1 cellular context compared by ENCODE assay signal in genomic region chr16:74606521-74607309, GRCh38.
TF ChIP-seq lines count a peak whose summit lies in the region.

GLG1 (minus strand) TSS chr16:74607114; CDS start chr16:74607094, 20 bp downstream.

TF ChIP-seq in K562, 482 proteins besides CTCF, POLR2A, EP300 and RAD21 (continued from another document):
- no peak for TF ChIP-seq ID3 (CRISPR knock-in tag; IDR thresholded peaks at IDR 0.05)
- TF ChIP-seq ID3 (tag; IDR thresholded peaks at IDR 0.05): no peak
- TF ChIP-seq ZSCAN32 (CRISPR knock-in tag; IDR thresholded peaks at IDR 0.05): no peak
- no peak for TF ChIP-seq ZNF354B (CRISPR knock-in tag; IDR thresholded peaks at IDR 0.05)
- no peak for TF ChIP-seq NCOR1 (IDR thresholded peaks at IDR 0.05)
- TF ChIP-seq CHAMP1 (IDR thresholded peaks at IDR 0.05): no peak
- TF ChIP-seq ZNF23 (CRISPR knock-in tag; IDR thresholded peaks at IDR 0.05): no peak
- no peak for TF ChIP-seq ZNF764 (CRISPR knock-in tag; IDR thresholded peaks at IDR 0.05; ENCODE audit: low read depth)
- no peak for TF ChIP-seq PYGO2 (tag; IDR thresholded peaks at IDR 0.05)
- no peak for TF ChIP-seq SREBF2 (CRISPR knock-in tag; IDR thresholded peaks at IDR 0.05)
- TF ChIP-seq SMAD4 (CRISPR knock-in tag; conservative IDR thresholded peaks at IDR 0.05): no peak; the same call in 1 of the 2 replicates
- TF ChIP-seq NFYB (IDR thresholded peaks at IDR 0.05; ENCODE audit: extremely low read depth, insufficient read length): no peak
- no peak for TF ChIP-seq NFIC (IDR thresholded peaks at IDR 0.05)
- peak in 1 of 2 experiments; percentile 90; a peak in 2 of 4 replicates for TF ChIP-seq NONO (IDR thresholded peaks at IDR 0.05; ENCODE audit: low read depth in 2 of 2, low read length in 1 of 2)
- TF ChIP-seq E2F6 (IDR thresholded peaks at IDR 0.05; ENCODE audit: borderline replicate concordance in 1 of 2, extremely low read depth in 1 of 2, insufficient read depth in 1 of 2, insufficient read length in 1 of 2, low read depth in 1 of 2, low read length in 1 of 2, poor library complexity in 1 of 2, severe bottlenecking in 1 of 2): peak; percentile 41 to 70
- TF ChIP-seq KLF13 (tag; IDR thresholded peaks at IDR 0.05; ENCODE audit: borderline replicate concordance, low read depth): no peak
- 0 out of 2 replicates have a peak, but pooled peaks have one; percentile 29 for TF ChIP-seq E2F4 (CRISPR knock-in tag; IDR thresholded peaks at IDR 0.05; ENCODE audit: low read depth)
- TF ChIP-seq ZBTB2 (IDR thresholded peaks at IDR 0.05): 0 out of 2 replicates have a peak, but pooled peaks have one; percentile 51
- peak; percentile 57; the same call in 1 of the 2 replicates for TF ChIP-seq HLTF (IDR thresholded peaks at IDR 0.05)
- no peak for TF ChIP-seq XRCC3 (IDR thresholded peaks at IDR 0.05)
- 0 out of 2 replicates have a peak, but pooled peaks have one; percentile 3 for TF ChIP-seq TOE1 (IDR thresholded peaks at IDR 0.05; ENCODE audit: borderline replicate concordance)
- TF ChIP-seq TOE1 (CRISPR knock-in tag; IDR thresholded peaks at IDR 0.05; ENCODE audit: borderline replicate concordance, low read depth): no peak
- no peak for TF ChIP-seq RFX1 (IDR thresholded peaks at IDR 0.05)
- peak; percentile 69 to 84; a peak in 3 of 4 replicates for TF ChIP-seq FOXK2 (conservative IDR thresholded peaks at IDR 0.05 in 1 of 2, IDR thresholded peaks at IDR 0.05 in 1 of 2; ENCODE audit: low read depth in 2 of 2)
- no peak for TF ChIP-seq KAT8 (IDR thresholded peaks at IDR 0.05; ENCODE audit: low read depth)
- no peak for TF ChIP-seq ATF4 (CRISPR knock-in tag; IDR thresholded peaks at IDR 0.05)
- TF ChIP-seq FOXP4 (CRISPR knock-in tag; IDR thresholded peaks at IDR 0.05; ENCODE audit: borderline replicate concordance): no peak
- no peak for TF ChIP-seq GATAD2B (IDR thresholded peaks at IDR 0.05; ENCODE audit: borderline replicate concordance)
- no peak for TF ChIP-seq SMARCA4 (IDR thresholded peaks at IDR 0.05)
